In genomic region chr4:104491826-104492771, GRCh38 we compare ENCODE assay signal across 8 cellular contexts. TPM values are rescaled to one million over a fixed set of nuclear protein-coding genes. Genes with fewer than 3 reads are reported as not detected.
A peak's percentile ranks its signal among the peaks of the same experiment; 100 is the strongest.
DNase-seq lines count a peak whose midpoint lies in the region; ATAC-seq, FAIRE-seq and TF ChIP-seq lines count a peak whose summit lies in the region.

No MANE protein-coding gene starts in this region.

- TF ChIP-seq CTCF in GM06990 (IDR thresholded peaks at IDR 0.05; ENCODE audit: insufficient read depth, low read length, poor library complexity, severe bottlenecking) (no peak), glutamatergic neuron (IDR thresholded peaks at IDR 0.05; ENCODE audit: partially characterized antibody, unreplicated experiment) (no peak)

- H3K4me1 Mint-ChIP-seq in glutamatergic neuron (ENCODE audit: low read depth, unreplicated experiment), result peaks cover 40% of the 10 kb centered on the region

- DNase-seq in GM06990 (ENCODE audit: extremely low read depth, insufficient read length) (peak; percentile 70), glutamatergic neuron (peak; percentile 30), retina (peak; percentile 66), foreskin melanocyte (no peak)
- DNase-seq in stimulated activated CD4-positive, alpha-beta T cell treated with anti-CD3 and anti-CD28 coated beads, Interleukin-12 subunit alpha, Interleukin-12 subunit beta, amount 100 ng/mL, for 4 hours, result no peak

- H3K36me3 Mint-ChIP-seq in glutamatergic neuron (ENCODE audit: unreplicated experiment), result no peaks in the 10 kb centered on the region

- peak overlapping the region; percentile 87 for H3K4me3 ChIP-seq in GM06990 (replicated peaks; ENCODE audit: low read depth, low read length)

- peak overlapping the region; percentile 99 for H3K4me3 Mint-ChIP-seq in glutamatergic neuron (ENCODE audit: unreplicated experiment)

- H3K36me3 ChIP-seq in GM06990 (ENCODE audit: control insufficient read depth, insufficient read depth, low read length), result no peaks in the 10 kb centered on the region; the same call in 1 of the 2 replicates

- peak; percentile 56 for FAIRE-seq in TTC549 (lab: Jason Lieb, UNC)

- H3K27me3 ChIP-seq in GM06990 (replicated peaks; ENCODE audit: control insufficient read depth, insufficient read depth, low read length), result no peaks in the 10 kb centered on the region

- H3K9me3 Mint-ChIP-seq in glutamatergic neuron (ENCODE audit: unreplicated experiment), result peaks cover 16% of the 10 kb centered on the region

- ATAC-seq in GM19455 (IDR thresholded peaks at IDR 0.05; ENCODE audit: unreplicated experiment) (peak; percentile 35), HG03521 (IDR thresholded peaks at IDR 0.05; ENCODE audit: unreplicated experiment) (peak; percentile 20)

- peak overlapping the region; percentile 98 for H3K27ac Mint-ChIP-seq in glutamatergic neuron (ENCODE audit: unreplicated experiment)

- peaks cover 17% of the 10 kb centered on the region for H3K27me3 Mint-ChIP-seq in glutamatergic neuron (ENCODE audit: unreplicated experiment)

RNA-seq across cellular contexts. Expression of gene CXXC4, which starts 2.6 kb away (rescaled TPM):
- 21.8 TPM for total RNA-seq in glutamatergic neuron (ENCODE audit: unreplicated experiment)

Comparison
In these comparisons a context has a peak if more than half of its experiments do, and no peak if none do; other contexts are left out.
1. DNase-seq: peak in GM06990 (single experiment), glutamatergic neuron (single experiment) and retina (single experiment); none in stimulated activated CD4-positive, alpha-beta T cell treated with anti-CD3 and anti-CD28 coated beads, Interleukin-12 subunit alpha, Interleukin-12 subunit beta, amount 100 ng/mL, for 4 hours (single experiment) and foreskin melanocyte (single experiment).